In the genomic region with DNA sequence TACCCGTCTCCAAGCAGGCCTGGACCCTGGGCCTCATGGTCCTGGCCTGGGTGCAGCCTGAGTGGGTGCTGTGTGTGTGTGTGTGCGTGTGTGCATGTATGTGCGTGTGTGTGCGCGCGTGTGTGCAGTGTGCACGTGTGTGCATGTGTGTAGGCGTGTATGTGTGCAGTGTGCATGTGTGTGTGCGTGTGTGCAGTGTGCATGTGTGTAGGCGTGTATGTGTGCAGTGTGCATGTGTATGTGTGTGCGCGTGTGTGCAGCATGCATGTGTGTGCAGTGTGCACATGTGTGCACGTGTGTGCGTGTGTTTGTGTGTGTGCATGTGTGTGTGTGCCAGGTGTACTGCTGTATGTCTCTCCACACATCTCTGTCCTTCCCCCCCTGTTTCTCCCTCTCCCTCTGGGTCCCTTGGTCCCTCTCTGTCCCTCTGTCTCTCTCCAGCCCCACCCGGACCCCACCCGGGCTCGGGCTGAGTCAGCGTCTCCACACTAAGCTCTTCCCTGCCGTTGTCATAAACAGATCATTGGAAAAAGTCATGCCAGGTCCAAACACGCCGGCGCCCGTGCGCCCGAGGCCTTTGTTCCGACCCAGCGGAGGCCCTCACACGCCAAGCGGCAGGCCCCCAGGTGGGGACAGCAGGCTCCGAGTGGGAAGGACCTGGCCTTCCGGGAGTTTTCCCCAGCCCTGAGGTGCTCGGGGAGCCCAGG, we compare ENCODE assay signal across 1 cellular context.
TF ChIP-seq lines count a peak whose summit lies in the region.

No MANE protein-coding gene starts in this region.

TF ChIP-seq in HEK293, 187 proteins besides CTCF, POLR2A, EP300 and RAD21 (continued from another document):
- TF ChIP-seq, protein P1, sequence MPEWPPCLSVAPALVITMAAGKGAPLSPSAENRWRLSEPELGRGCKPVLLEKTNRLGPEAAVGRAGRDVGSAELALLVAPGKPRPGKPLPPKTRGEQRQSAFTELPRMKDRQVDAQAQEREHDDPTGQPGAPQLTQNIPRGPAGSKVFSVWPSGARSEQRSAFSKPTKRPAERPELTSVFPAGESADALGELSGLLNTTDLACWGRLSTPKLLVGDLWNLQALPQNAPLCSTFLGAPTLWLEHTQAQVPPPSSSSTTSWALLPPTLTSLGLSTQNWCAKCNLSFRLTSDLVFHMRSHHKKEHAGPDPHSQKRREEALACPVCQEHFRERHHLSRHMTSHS (tag by site-specific recombination; IDR thresholded peaks at IDR 0.05): no peak
- TF ChIP-seq HOXA7 (CRISPR knock-in tag; IDR thresholded peaks at IDR 0.05; ENCODE audit: borderline replicate concordance) (no peak), ZSCAN23 (tag by site-specific recombination; IDR thresholded peaks at IDR 0.05) (no peak), ZFHX2 (tag by site-specific recombination; conservative IDR thresholded peaks at IDR 0.05) (peak; percentile 67), ZNF366 (tag by site-specific recombination; conservative IDR thresholded peaks at IDR 0.05) (no peak), ZFP3 (tag by site-specific recombination; IDR thresholded peaks at IDR 0.05; ENCODE audit: low read depth) (no peak), ZNF658 (tag by site-specific recombination; IDR thresholded peaks at IDR 0.05) (no peak), ZNF843 (tag by site-specific recombination; IDR thresholded peaks at IDR 0.05) (no peak), ZNF791 (tag by site-specific recombination; IDR thresholded peaks at IDR 0.05) (no peak), ZNF701 (tag by site-specific recombination; IDR thresholded peaks at IDR 0.05) (no peak), ZNF169 (tag by site-specific recombination; IDR thresholded peaks at IDR 0.05) (no peak), KLF1 (tag by site-specific recombination; IDR thresholded peaks at IDR 0.05) (peak; percentile 81), MEIS1 (CRISPR knock-in tag; IDR thresholded peaks at IDR 0.05; ENCODE audit: borderline replicate concordance) (no peak), SETDB1 (IDR thresholded peaks at IDR 0.05; ENCODE audit: insufficient read length, low read length) (no peak), ZXDB (tag by site-specific recombination; IDR thresholded peaks at IDR 0.05) (no peak), ZNF311 (tag by site-specific recombination; IDR thresholded peaks at IDR 0.05; ENCODE audit: borderline replicate concordance) (no peak), ZNF16 (tag by site-specific recombination; IDR thresholded peaks at IDR 0.05; ENCODE audit: low read depth) (no peak)
- TF ChIP-seq, protein P2, sequence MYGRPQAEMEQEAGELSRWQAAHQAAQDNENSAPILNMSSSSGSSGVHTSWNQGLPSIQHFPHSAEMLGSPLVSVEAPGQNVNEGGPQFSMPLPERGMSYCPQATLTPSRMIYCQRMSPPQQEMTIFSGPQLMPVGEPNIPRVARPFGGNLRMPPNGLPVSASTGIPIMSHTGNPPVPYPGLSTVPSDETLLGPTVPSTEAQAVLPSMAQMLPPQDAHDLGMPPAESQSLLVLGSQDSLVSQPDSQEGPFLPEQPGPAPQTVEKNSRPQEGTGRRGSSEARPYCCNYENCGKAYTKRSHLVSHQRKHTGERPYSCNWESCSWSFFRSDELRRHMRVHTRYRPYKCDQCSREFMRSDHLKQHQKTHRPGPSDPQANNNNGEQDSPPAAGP (tag by site-specific recombination; IDR thresholded peaks at IDR 0.05): peak; percentile 58; the same call in 1 of the 2 replicates
- TF ChIP-seq, protein P3, sequence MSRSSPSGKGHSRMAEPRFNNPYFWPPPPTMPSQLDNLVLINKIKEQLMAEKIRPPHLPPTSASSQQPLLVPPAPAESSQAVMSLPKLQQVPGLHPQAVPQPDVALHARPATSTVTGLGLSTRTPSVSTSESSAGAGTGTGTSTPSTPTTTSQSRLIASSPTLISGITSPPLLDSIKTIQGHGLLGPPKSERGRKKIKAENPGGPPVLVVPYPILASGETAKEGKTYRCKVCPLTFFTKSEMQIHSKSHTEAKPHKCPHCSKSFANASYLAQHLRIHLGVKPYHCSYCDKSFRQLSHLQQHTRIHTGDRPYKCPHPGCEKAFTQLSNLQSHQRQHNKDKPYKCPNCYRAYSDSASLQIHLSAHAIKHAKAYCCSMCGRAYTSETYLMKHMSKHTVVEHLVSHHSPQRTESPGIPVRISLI (tag by site-specific recombination; IDR thresholded peaks at IDR 0.05): no peak
- TF ChIP-seq, protein P4, sequence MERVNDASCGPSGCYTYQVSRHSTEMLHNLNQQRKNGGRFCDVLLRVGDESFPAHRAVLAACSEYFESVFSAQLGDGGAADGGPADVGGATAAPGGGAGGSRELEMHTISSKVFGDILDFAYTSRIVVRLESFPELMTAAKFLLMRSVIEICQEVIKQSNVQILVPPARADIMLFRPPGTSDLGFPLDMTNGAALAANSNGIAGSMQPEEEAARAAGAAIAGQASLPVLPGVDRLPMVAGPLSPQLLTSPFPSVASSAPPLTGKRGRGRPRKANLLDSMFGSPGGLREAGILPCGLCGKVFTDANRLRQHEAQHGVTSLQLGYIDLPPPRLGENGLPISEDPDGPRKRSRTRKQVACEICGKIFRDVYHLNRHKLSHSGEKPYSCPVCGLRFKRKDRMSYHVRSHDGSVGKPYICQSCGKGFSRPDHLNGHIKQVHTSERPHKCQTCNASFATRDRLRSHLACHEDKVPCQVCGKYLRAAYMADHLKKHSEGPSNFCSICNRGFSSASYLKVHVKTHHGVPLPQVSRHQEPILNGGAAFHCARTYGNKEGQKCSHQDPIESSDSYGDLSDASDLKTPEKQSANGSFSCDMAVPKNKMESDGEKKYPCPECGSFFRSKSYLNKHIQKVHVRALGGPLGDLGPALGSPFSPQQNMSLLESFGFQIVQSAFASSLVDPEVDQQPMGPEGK (tag by site-specific recombination; IDR thresholded peaks at IDR 0.05): no peak
- TF ChIP-seq, protein P5, sequence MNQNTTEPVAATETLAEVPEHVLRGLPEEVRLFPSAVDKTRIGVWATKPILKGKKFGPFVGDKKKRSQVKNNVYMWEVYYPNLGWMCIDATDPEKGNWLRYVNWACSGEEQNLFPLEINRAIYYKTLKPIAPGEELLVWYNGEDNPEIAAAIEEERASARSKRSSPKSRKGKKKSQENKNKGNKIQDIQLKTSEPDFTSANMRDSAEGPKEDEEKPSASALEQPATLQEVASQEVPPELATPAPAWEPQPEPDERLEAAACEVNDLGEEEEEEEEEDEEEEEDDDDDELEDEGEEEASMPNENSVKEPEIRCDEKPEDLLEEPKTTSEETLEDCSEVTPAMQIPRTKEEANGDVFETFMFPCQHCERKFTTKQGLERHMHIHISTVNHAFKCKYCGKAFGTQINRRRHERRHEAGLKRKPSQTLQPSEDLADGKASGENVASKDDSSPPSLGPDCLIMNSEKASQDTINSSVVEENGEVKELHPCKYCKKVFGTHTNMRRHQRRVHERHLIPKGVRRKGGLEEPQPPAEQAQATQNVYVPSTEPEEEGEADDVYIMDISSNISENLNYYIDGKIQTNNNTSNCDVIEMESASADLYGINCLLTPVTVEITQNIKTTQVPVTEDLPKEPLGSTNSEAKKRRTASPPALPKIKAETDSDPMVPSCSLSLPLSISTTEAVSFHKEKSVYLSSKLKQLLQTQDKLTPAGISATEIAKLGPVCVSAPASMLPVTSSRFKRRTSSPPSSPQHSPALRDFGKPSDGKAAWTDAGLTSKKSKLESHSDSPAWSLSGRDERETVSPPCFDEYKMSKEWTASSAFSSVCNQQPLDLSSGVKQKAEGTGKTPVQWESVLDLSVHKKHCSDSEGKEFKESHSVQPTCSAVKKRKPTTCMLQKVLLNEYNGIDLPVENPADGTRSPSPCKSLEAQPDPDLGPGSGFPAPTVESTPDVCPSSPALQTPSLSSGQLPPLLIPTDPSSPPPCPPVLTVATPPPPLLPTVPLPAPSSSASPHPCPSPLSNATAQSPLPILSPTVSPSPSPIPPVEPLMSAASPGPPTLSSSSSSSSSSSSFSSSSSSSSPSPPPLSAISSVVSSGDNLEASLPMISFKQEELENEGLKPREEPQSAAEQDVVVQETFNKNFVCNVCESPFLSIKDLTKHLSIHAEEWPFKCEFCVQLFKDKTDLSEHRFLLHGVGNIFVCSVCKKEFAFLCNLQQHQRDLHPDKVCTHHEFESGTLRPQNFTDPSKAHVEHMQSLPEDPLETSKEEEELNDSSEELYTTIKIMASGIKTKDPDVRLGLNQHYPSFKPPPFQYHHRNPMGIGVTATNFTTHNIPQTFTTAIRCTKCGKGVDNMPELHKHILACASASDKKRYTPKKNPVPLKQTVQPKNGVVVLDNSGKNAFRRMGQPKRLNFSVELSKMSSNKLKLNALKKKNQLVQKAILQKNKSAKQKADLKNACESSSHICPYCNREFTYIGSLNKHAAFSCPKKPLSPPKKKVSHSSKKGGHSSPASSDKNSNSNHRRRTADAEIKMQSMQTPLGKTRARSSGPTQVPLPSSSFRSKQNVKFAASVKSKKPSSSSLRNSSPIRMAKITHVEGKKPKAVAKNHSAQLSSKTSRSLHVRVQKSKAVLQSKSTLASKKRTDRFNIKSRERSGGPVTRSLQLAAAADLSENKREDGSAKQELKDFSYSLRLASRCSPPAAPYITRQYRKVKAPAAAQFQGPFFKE (tag by site-specific recombination; IDR thresholded peaks at IDR 0.05; ENCODE audit: borderline replicate concordance): no peak
